In the genomic region with DNA sequence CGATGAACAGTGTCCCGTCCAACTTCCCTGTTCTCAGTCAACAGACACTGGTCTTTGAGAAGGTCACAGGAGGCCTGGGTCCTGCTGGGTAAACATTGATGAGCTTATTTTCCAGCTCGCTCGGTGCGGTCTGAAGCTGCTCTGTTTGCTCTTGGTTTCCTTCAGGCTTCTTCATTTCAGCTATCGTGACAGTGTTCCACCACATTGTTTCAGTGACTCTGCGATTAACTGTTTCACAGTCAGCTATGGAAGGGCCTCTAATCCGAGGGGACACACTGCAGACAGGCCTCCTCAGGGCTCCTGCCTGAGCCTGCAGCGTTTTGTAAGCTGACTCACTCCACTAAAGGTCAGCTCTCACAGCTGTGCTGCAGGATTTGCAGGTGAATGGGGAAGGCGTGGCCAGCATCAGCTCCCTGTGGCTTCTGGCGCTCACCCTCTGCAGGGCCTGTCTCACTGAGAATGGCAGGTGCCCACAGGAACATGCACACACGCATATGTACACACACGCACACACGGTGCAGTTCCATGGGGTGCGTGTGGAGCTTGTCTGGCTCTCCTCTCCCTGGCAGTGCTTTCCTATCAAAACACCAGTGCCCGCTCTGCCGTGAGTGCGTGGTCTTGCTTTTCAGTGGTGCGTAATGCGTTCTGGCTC, we compare ENCODE assay signal across 1 cellular context.
TF ChIP-seq lines count a peak whose summit lies in the region.

No MANE protein-coding gene starts in this region.

TF ChIP-seq in HepG2, 621 proteins besides CTCF, POLR2A, EP300 and RAD21 (continued from another document and continues in another):
- TF ChIP-seq, protein P1, sequence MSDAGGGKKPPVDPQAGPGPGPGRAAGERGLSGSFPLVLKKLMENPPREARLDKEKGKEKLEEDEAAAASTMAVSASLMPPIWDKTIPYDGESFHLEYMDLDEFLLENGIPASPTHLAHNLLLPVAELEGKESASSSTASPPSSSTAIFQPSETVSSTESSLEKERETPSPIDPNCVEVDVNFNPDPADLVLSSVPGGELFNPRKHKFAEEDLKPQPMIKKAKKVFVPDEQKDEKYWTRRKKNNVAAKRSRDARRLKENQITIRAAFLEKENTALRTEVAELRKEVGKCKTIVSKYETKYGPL (CRISPR knock-in tag; IDR thresholded peaks at IDR 0.05) = no peak
- TF ChIP-seq, protein P2, sequence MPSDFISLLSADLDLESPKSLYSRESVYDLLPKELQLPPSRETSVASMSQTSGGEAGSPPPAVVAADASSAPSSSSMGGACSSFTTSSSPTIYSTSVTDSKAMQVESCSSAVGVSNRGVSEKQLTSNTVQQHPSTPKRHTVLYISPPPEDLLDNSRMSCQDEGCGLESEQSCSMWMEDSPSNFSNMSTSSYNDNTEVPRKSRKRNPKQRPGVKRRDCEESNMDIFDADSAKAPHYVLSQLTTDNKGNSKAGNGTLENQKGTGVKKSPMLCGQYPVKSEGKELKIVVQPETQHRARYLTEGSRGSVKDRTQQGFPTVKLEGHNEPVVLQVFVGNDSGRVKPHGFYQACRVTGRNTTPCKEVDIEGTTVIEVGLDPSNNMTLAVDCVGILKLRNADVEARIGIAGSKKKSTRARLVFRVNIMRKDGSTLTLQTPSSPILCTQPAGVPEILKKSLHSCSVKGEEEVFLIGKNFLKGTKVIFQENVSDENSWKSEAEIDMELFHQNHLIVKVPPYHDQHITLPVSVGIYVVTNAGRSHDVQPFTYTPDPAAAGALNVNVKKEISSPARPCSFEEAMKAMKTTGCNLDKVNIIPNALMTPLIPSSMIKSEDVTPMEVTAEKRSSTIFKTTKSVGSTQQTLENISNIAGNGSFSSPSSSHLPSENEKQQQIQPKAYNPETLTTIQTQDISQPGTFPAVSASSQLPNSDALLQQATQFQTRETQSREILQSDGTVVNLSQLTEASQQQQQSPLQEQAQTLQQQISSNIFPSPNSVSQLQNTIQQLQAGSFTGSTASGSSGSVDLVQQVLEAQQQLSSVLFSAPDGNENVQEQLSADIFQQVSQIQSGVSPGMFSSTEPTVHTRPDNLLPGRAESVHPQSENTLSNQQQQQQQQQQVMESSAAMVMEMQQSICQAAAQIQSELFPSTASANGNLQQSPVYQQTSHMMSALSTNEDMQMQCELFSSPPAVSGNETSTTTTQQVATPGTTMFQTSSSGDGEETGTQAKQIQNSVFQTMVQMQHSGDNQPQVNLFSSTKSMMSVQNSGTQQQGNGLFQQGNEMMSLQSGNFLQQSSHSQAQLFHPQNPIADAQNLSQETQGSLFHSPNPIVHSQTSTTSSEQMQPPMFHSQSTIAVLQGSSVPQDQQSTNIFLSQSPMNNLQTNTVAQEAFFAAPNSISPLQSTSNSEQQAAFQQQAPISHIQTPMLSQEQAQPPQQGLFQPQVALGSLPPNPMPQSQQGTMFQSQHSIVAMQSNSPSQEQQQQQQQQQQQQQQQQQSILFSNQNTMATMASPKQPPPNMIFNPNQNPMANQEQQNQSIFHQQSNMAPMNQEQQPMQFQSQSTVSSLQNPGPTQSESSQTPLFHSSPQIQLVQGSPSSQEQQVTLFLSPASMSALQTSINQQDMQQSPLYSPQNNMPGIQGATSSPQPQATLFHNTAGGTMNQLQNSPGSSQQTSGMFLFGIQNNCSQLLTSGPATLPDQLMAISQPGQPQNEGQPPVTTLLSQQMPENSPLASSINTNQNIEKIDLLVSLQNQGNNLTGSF (CRISPR knock-in tag; IDR thresholded peaks at IDR 0.05) = 0 out of 2 replicates have a peak, but pooled peaks have one; percentile 59
- TF ChIP-seq ZNF501 (CRISPR knock-in tag; IDR thresholded peaks at IDR 0.05) = peak; percentile 75; the same call in 1 of the 2 replicates
- peak; percentile 4 to 63; a peak in 2 of 4 replicates for TF ChIP-seq NR2F1 (CRISPR knock-in tag; IDR thresholded peaks at IDR 0.05)
- TF ChIP-seq, protein P3, sequence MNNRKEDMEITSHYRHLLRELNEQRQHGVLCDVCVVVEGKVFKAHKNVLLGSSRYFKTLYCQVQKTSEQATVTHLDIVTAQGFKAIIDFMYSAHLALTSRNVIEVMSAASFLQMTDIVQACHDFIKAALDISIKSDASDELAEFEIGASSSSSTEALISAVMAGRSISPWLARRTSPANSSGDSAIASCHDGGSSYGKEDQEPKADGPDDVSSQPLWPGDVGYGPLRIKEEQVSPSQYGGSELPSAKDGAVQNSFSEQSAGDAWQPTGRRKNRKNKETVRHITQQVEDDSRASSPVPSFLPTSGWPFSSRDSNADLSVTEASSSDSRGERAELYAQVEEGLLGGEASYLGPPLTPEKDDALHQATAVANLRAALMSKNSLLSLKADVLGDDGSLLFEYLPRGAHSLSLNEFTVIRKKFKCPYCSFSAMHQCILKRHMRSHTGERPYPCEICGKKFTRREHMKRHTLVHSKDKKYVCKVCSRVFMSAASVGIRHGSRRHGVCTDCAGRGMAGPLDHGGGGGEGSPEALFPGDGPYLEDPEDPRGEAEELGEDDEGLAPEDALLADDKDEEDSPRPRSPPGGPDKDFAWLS (CRISPR knock-in tag; IDR thresholded peaks at IDR 0.05; ENCODE audit: borderline replicate concordance) = no peak
- TF ChIP-seq, protein P4, sequence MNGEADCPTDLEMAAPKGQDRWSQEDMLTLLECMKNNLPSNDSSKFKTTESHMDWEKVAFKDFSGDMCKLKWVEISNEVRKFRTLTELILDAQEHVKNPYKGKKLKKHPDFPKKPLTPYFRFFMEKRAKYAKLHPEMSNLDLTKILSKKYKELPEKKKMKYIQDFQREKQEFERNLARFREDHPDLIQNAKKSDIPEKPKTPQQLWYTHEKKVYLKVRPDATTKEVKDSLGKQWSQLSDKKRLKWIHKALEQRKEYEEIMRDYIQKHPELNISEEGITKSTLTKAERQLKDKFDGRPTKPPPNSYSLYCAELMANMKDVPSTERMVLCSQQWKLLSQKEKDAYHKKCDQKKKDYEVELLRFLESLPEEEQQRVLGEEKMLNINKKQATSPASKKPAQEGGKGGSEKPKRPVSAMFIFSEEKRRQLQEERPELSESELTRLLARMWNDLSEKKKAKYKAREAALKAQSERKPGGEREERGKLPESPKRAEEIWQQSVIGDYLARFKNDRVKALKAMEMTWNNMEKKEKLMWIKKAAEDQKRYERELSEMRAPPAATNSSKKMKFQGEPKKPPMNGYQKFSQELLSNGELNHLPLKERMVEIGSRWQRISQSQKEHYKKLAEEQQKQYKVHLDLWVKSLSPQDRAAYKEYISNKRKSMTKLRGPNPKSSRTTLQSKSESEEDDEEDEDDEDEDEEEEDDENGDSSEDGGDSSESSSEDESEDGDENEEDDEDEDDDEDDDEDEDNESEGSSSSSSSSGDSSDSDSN (CRISPR knock-in tag; IDR thresholded peaks at IDR 0.05) = peak; percentile 41; the same call in 1 of the 2 replicates
- TF ChIP-seq, protein P5, sequence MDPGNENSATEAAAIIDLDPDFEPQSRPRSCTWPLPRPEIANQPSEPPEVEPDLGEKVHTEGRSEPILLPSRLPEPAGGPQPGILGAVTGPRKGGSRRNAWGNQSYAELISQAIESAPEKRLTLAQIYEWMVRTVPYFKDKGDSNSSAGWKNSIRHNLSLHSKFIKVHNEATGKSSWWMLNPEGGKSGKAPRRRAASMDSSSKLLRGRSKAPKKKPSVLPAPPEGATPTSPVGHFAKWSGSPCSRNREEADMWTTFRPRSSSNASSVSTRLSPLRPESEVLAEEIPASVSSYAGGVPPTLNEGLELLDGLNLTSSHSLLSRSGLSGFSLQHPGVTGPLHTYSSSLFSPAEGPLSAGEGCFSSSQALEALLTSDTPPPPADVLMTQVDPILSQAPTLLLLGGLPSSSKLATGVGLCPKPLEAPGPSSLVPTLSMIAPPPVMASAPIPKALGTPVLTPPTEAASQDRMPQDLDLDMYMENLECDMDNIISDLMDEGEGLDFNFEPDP (CRISPR knock-in tag; conservative IDR thresholded peaks at IDR 0.05) = no peak
- 0 out of 2 replicates have a peak, but pooled peaks have one; percentile 16 for TF ChIP-seq MEIS2 (CRISPR knock-in tag; IDR thresholded peaks at IDR 0.05)
- TF ChIP-seq ZNF547 (CRISPR knock-in tag; IDR thresholded peaks at IDR 0.05) = peak; percentile 28; the same call in 1 of the 2 replicates
- TF ChIP-seq WIZ (CRISPR knock-in tag; IDR thresholded peaks at IDR 0.05) = no peak
- no peak for TF ChIP-seq DMAP1 (CRISPR knock-in tag; IDR thresholded peaks at IDR 0.05)
- TF ChIP-seq GATAD2A (CRISPR knock-in tag; IDR thresholded peaks at IDR 0.05) = peak; percentile 63
- TF ChIP-seq HHEX (CRISPR knock-in tag; IDR thresholded peaks at IDR 0.05) = no peak
- TF ChIP-seq NRL (CRISPR knock-in tag; IDR thresholded peaks at IDR 0.05; ENCODE audit: borderline replicate concordance) = no peak; the same call in 1 of the 2 replicates
- TF ChIP-seq, protein P6, sequence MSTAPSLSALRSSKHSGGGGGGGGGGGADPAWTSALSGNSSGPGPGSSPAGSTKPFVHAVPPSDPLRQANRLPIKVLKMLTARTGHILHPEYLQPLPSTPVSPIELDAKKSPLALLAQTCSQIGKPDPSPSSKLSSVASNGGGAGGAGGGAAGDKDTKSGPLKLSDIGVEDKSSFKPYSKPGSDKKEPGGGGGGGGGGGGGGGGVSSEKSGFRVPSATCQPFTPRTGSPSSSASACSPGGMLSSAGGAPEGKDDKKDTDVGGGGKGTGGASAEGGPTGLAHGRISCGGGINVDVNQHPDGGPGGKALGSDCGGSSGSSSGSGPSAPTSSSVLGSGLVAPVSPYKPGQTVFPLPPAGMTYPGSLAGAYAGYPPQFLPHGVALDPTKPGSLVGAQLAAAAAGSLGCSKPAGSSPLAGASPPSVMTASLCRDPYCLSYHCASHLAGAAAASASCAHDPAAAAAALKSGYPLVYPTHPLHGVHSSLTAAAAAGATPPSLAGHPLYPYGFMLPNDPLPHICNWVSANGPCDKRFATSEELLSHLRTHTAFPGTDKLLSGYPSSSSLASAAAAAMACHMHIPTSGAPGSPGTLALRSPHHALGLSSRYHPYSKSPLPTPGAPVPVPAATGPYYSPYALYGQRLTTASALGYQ (CRISPR knock-in tag; IDR thresholded peaks at IDR 0.05) = no peak
- no peak for TF ChIP-seq ZNF720 (CRISPR knock-in tag; IDR thresholded peaks at IDR 0.05)
- TF ChIP-seq SP4 (CRISPR knock-in tag; IDR thresholded peaks at IDR 0.05) = peak; percentile 62; the same call in 1 of the 2 replicates
- TF ChIP-seq, protein P7, sequence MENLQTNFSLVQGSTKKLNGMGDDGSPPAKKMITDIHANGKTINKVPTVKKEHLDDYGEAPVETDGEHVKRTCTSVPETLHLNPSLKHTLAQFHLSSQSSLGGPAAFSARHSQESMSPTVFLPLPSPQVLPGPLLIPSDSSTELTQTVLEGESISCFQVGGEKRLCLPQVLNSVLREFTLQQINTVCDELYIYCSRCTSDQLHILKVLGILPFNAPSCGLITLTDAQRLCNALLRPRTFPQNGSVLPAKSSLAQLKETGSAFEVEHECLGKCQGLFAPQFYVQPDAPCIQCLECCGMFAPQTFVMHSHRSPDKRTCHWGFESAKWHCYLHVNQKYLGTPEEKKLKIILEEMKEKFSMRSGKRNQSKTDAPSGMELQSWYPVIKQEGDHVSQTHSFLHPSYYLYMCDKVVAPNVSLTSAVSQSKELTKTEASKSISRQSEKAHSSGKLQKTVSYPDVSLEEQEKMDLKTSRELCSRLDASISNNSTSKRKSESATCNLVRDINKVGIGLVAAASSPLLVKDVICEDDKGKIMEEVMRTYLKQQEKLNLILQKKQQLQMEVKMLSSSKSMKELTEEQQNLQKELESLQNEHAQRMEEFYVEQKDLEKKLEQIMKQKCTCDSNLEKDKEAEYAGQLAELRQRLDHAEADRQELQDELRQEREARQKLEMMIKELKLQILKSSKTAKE (CRISPR knock-in tag; IDR thresholded peaks at IDR 0.05; ENCODE audit: borderline replicate concordance) = 0 out of 2 replicates have a peak, but pooled peaks have one; percentile 25
- TF ChIP-seq, protein P8, sequence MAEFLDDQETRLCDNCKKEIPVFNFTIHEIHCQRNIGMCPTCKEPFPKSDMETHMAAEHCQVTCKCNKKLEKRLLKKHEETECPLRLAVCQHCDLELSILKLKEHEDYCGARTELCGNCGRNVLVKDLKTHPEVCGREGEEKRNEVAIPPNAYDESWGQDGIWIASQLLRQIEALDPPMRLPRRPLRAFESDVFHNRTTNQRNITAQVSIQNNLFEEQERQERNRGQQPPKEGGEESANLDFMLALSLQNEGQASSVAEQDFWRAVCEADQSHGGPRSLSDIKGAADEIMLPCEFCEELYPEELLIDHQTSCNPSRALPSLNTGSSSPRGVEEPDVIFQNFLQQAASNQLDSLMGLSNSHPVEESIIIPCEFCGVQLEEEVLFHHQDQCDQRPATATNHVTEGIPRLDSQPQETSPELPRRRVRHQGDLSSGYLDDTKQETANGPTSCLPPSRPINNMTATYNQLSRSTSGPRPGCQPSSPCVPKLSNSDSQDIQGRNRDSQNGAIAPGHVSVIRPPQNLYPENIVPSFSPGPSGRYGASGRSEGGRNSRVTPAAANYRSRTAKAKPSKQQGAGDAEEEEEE (CRISPR knock-in tag; IDR thresholded peaks at IDR 0.05; ENCODE audit: borderline replicate concordance) = no peak
- no peak for TF ChIP-seq ZKSCAN5 (CRISPR knock-in tag; IDR thresholded peaks at IDR 0.05)
